Comparison of ENCODE assay signal across 21 cellular contexts in genomic region chr1:218636548-218636947, GRCh38.
"Had no signal": no experiment of that assay in that cellular context is flagged by ENCODE, and none has a peak within 500 bp of the region (broad histone marks: within the 10 kb centered on the region; RNA-seq: fewer than 3 reads in every experiment).

No MANE protein-coding gene starts in this region.

- H2AFZ ChIP-seq: neural progenitor cell had no signal

- H3K4me1 ChIP-seq: colonic mucosa, gastrocnemius medialis, left ventricle myocardium inferior, lower lobe of right lung, pancreas, prostate gland had no signal

- H3K36me3 Mint-ChIP-seq: memory B cell, mesothelial cell of epicardium, neural progenitor cell had no signal

- H3K27ac Mint-ChIP-seq: memory B cell; mesothelial cell of epicardium; natural killer cell treated with Interleukin-12 subunit alpha and Interleukin-12 subunit beta and Interleukin-15 and Interleukin-18, amount 100 ng/mL, for 72 hours; neural progenitor cell had no signal

- FAIRE-seq: keratinocyte, pancreas had no signal

- H3K4me1 Mint-ChIP-seq: memory B cell, neural progenitor cell had no signal

- H3K9ac ChIP-seq: neural progenitor cell had no signal

- H3K4me2 ChIP-seq: neural progenitor cell had no signal

- H3K4me3 Mint-ChIP-seq: memory B cell; mesothelial cell of epicardium; natural killer cell treated with Interleukin-12 subunit alpha and Interleukin-12 subunit beta and Interleukin-15 and Interleukin-18, amount 100 ng/mL, for 72 hours; neural progenitor cell had no signal

- ATAC-seq: gastrocnemius medialis; lower lobe of right lung; natural killer cell treated with Interleukin-12 subunit alpha and Interleukin-12 subunit beta and Interleukin-15 and Interleukin-18, amount 100 ng/mL, for 72 hours; sciatic nerve had no signal

- DNase-seq: cerebellar nuclear complex; colonic mucosa; dermis blood vessel endothelial cell; erythroblast; gastrocnemius medialis; left ventricle myocardium inferior; lower lobe of right lung; occipital lobe; pancreas; retina; stimulated activated CD4-positive, alpha-beta T cell treated with anti-CD3 and anti-CD28 coated beads, Interleukin-12 subunit alpha, Interleukin-12 subunit beta, amount 100 ng/mL, for 4 hours; stimulated activated naive CD4-positive, alpha-beta T cell treated with Interleukin-2 at 50 U/mL for 16 hours; trophoblast cell had no signal

- H3K27ac ChIP-seq: colonic mucosa, gastrocnemius medialis, left ventricle myocardium inferior, lower lobe of right lung, neural progenitor cell, pancreas, prostate gland, skin epidermis had no signal

- H3K9me3 ChIP-seq: colonic mucosa, gastrocnemius medialis, lower lobe of right lung, pancreas, prostate gland had no signal

- H3K36me3 ChIP-seq: colonic mucosa, gastrocnemius medialis, left ventricle myocardium inferior, lower lobe of right lung, neural progenitor cell, pancreas, prostate gland had no signal

- H3K4me3 ChIP-seq: colonic mucosa, gastrocnemius medialis, left ventricle myocardium inferior, lower lobe of right lung, neural progenitor cell, pancreas, prostate gland, skin epidermis had no signal

- H3K27me3 ChIP-seq: colonic mucosa, gastrocnemius medialis, neural progenitor cell, pancreas had no signal
